Comparison of ENCODE assay signal across 16 cellular contexts in the genomic region with DNA sequence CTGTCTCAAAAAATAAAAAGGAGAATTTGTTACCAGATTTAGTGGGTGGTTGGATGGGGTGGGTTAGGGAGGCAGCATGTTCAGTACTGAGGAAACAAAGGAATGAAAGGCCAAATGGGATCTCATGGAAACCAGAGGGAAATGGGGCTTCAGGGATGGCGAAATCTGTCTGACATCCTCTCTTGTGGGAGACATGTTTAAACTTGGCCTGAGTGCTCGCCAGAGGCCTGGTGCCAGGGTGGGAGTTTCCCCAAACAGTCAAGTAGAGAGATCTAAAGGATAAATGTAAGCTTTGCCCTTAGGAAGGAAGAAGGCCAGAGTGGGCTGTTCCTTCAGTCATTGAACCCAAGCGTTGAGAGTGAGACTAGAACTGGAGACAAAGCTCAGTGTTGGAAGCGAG.
"Had no signal": no experiment of that assay in that cellular context is flagged by ENCODE, and none has a peak within 500 bp of the region (broad histone marks: within the 10 kb centered on the region; RNA-seq: fewer than 3 reads in every experiment).

No MANE protein-coding gene starts in this region.

- H3K36me3 ChIP-seq: esophagus squamous epithelium, neutrophil, suprapubic skin, thyroid gland had no signal

- H2AFZ ChIP-seq: hepatocyte had no signal

- H3K4me1 ChIP-seq: esophagus squamous epithelium, suprapubic skin, thyroid gland had no signal

- H3K4me3 ChIP-seq: esophagus squamous epithelium, hepatocyte, suprapubic skin, thyroid gland had no signal

- H3K79me2 ChIP-seq: hepatocyte had no signal

- H3K4me2 ChIP-seq: hepatocyte had no signal

- FAIRE-seq: urothelium cell line had no signal

- H3K27ac ChIP-seq: esophagus squamous epithelium, hepatocyte, neutrophil, suprapubic skin, thyroid gland had no signal

- DNase-seq: caudate nucleus; cortex of kidney; effector memory CD8-positive, alpha-beta T cell; esophagus squamous epithelium; foreskin melanocyte; head of caudate nucleus; kidney glomerular epithelial cell; natural killer cell; stimulated activated CD4-positive, alpha-beta T cell treated with anti-CD3 and anti-CD28 coated beads, Interleukin-2, amount 100 ng/mL, for 24 hours; stimulated activated CD4-positive, alpha-beta T cell treated with anti-CD3 and anti-CD28 coated beads, Interleukin-4, amount 100 ng/mL, for 4 hours; stimulated activated naive CD4-positive, alpha-beta T cell; thyroid gland had no signal

- H3K27me3 ChIP-seq: esophagus squamous epithelium, hepatocyte, neutrophil, suprapubic skin, thyroid gland had no signal

- H3K9me3 ChIP-seq: esophagus squamous epithelium, neutrophil, suprapubic skin, thyroid gland had no signal
